8 cellular contexts compared by ENCODE assay signal in genomic region chr1:208238710-208239517, GRCh38. TPM values are rescaled to one million over a fixed set of nuclear protein-coding genes. Genes with fewer than 3 reads are reported as not detected.
DNase-seq lines count a peak whose midpoint lies in the region; ATAC-seq and TF ChIP-seq lines count a peak whose summit lies in the region.

No MANE protein-coding gene starts in this region.

- no peak overlapping the region for H3K4me3 ChIP-seq in epithelial cell of esophagus (ENCODE audit: low read length)

- intact Hi-C loops in posterior vena cava (cut with DNase I), result no loop called here

- peak; percentile 90 for TF ChIP-seq CTCF in epithelial cell of esophagus (IDR thresholded peaks at IDR 0.05; ENCODE audit: insufficient read depth, low read depth, low read length, missing control alignments)

- ATAC-seq in HG03159 (IDR thresholded peaks at IDR 0.05; ENCODE audit: unreplicated experiment), result peak; percentile 61

- DNase-seq in ELR (ENCODE audit: low read depth) (peak; percentile 78), RPMI7951 (ENCODE audit: low read depth) (peak; percentile 61), epithelial cell of esophagus (ENCODE audit: low read depth) (peak; percentile 93), myocyte (ENCODE audit: low read depth) (peak; percentile 70), activated T-cell treated with anti-CD3 and anti-CD28 coated beads for 4 hours (no peak), posterior vena cava (ENCODE audit: low spot score) (no peak), activated gamma-delta T cell (lab: John Stamatoyannopoulos, UW) (no peak)

RNA-seq across cellular contexts. Expression of gene PLXNA2, which starts 5.3 kb away (rescaled TPM):
- total RNA-seq in RPMI7951 (2014; rRNA removed; shearing (Covaris generic)), result 7.0 and 9.4 TPM in 2 replicates
- total RNA-seq in myocyte (8.6 TPM in 2 replicates), posterior vena cava (10 to 100 TPM; 23.4 to 40.6 TPM)
- polyA plus RNA-seq in myocyte (2012), result 6.6 TPM

Comparison
In these comparisons a context has a peak if more than half of its experiments do, and no peak if none do; other contexts are left out.
1. DNase-seq: peak in ELR (single experiment), RPMI7951 (single experiment), epithelial cell of esophagus (single experiment) and myocyte (single experiment); none in activated T-cell treated with anti-CD3 and anti-CD28 coated beads for 4 hours (single experiment), posterior vena cava (single experiment) and activated gamma-delta T cell (single experiment).